1 cellular context compared by ENCODE assay signal in the genomic region with DNA sequence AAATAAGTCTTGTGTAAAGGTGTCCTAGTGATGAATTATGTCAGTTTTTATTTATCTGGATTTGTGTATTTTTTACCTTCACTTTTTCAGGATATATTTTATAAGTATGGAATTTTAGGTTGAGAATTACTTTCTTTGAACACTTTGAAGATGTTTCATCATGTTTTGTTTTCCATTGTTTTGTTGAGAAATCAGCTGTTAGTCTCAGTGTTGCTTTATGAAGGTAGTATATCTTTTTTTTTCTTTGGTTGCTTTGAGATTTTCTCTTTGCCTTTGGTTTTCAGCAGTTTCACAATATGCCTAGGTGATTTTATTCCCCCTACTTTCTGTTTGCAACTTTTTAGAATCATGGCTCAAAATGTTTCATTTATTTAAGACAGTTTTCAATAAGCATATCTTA.
TF ChIP-seq lines count a peak whose summit lies in the region.

No MANE protein-coding gene starts in this region.

TF ChIP-seq in HepG2, 621 proteins besides CTCF, POLR2A, EP300 and RAD21:
- TF ChIP-seq ZNF317 (CRISPR knock-in tag; IDR thresholded peaks at IDR 0.05) (peak; percentile 94), AGO2 (optimal IDR thresholded peaks at IDR 0.05; ENCODE audit: low read depth, low read length) (no peak), ESRRA (CRISPR knock-in tag; IDR thresholded peaks at IDR 0.05; ENCODE audit: low read depth) (no peak), SNAPC2 (CRISPR knock-in tag; IDR thresholded peaks at IDR 0.05) (no peak), STAG1 (CRISPR knock-in tag; IDR thresholded peaks at IDR 0.05) (no peak), HNRNPUL1 (IDR thresholded peaks at IDR 0.05; ENCODE audit: low read depth, low read length) (no peak)
- TF ChIP-seq, protein P1, sequence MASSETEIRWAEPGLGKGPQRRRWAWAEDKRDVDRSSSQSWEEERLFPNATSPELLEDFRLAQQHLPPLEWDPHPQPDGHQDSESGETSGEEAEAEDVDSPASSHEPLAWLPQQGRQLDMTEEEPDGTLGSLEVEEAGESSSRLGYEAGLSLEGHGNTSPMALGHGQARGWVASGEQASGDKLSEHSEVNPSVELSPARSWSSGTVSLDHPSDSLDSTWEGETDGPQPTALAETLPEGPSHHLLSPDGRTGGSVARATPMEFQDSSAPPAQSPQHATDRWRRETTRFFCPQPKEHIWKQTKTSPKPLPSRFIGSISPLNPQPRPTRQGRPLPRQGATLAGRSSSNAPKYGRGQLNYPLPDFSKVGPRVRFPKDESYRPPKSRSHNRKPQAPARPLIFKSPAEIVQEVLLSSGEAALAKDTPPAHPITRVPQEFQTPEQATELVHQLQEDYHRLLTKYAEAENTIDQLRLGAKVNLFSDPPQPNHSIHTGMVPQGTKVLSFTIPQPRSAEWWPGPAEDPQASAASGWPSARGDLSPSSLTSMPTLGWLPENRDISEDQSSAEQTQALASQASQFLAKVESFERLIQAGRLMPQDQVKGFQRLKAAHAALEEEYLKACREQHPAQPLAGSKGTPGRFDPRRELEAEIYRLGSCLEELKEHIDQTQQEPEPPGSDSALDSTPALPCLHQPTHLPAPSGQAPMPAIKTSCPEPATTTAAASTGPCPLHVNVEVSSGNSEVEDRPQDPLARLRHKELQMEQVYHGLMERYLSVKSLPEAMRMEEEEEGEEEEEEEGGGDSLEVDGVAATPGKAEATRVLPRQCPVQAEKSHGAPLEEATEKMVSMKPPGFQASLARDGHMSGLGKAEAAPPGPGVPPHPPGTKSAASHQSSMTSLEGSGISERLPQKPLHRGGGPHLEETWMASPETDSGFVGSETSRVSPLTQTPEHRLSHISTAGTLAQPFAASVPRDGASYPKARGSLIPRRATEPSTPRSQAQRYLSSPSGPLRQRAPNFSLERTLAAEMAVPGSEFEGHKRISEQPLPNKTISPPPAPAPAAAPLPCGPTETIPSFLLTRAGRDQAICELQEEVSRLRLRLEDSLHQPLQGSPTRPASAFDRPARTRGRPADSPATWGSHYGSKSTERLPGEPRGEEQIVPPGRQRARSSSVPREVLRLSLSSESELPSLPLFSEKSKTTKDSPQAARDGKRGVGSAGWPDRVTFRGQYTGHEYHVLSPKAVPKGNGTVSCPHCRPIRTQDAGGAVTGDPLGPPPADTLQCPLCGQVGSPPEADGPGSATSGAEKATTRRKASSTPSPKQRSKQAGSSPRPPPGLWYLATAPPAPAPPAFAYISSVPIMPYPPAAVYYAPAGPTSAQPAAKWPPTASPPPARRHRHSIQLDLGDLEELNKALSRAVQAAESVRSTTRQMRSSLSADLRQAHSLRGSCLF (CRISPR knock-in tag; IDR thresholded peaks at IDR 0.05; ENCODE audit: borderline replicate concordance), result no peak
